Comparison of ENCODE assay signal across 21 cellular contexts in the genomic region with DNA sequence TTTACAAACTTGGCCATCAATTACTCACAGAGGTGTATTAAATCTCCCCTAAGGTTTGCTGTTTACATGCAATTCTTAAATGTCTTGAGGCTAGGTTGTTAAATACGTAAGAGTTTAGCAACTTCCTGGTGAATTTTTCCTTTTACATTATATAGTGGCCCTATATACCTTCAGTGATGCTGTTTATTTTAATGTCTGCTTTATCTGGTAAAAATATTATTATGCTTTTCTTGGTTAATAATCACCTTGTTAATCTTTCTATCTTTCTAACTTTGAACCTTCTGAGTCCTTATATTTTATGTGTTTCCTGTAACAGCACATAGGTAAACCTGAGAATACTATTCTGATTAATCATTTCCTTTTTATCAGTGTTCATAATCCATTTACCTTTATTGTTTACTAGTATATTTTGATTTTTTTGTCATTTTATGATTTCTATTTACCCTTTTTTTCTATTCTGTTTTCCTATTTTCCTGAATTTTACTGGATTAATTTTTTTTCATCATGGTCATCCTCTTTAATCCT. TPM values are rescaled to one million over a fixed set of nuclear protein-coding genes. Genes with fewer than 3 reads are reported as not detected.
DNase-seq lines count a peak whose midpoint lies in the region; ATAC-seq, FAIRE-seq and TF ChIP-seq lines count a peak whose summit lies in the region.
"Had no signal": no experiment of that assay in that cellular context is flagged by ENCODE, and none has a peak within 500 bp of the region (broad histone marks: within the 10 kb centered on the region; RNA-seq: fewer than 3 reads in every experiment).

No MANE protein-coding gene starts in this region.

- peaks cover 0 to 57% of the 10 kb centered on the region in 2 donors for H3K36me3 ChIP-seq in vagina

- H3K4me3 ChIP-seq in vagina, result no peak overlapping the region
- H3K4me3 ChIP-seq: BLaER1, Peyer's patch had no signal

- TF ChIP-seq CTCF in VCaP (conservative IDR thresholded peaks at IDR 0.05) (no peak), vagina (IDR thresholded peaks at IDR 0.05) (no peak)

- ATAC-seq in HG02763 (IDR thresholded peaks at IDR 0.05; ENCODE audit: unreplicated experiment), result no peak

- peak; percentile 71 for DNase-seq in HT-29 (ENCODE audit: low spot score)
- no peak for DNase-seq in frontal cortex (ENCODE audit: low spot score in 2 of 2)
- DNase-seq in NCI-H1417 (lab: John Stamatoyannopoulos, UW), result no peak
- no peak for DNase-seq in vagina (ENCODE audit: extremely low spot score in 2 of 2)
- DNase-seq: CD4-positive, CD25-positive, alpha-beta regulatory T cell; KG1; MM.1S; NCI-H1694 treated with DMSO at 0.1 percent for 48 hours; NCI-H2081; NCI-H2227 treated with DMSO at 0.1 percent for 48 hours; NCI-H526 treated with DMSO at 0.1 percent for 48 hours; Peyer's patch; SK-N-SH; SW 1271 had no signal

- H3K4me1 ChIP-seq in vagina, result no peaks in the 10 kb centered on the region
- H3K4me1 ChIP-seq: BLaER1, Peyer's patch had no signal

- FAIRE-seq in A204.1 (lab: Jason Lieb, UNC) (peak; percentile 14), frontal cortex (lab: Jason Lieb, UNC) (peak; percentile 63)
- FAIRE-seq: D721Med, H54, HTR-8/SVneo had no signal

- H3K27me3 ChIP-seq in vagina, result no peaks in the 10 kb centered on the region
- H3K27me3 ChIP-seq: BLaER1, Peyer's patch had no signal

- H3K27ac ChIP-seq in VCaP (peak overlapping the region; percentile 69), vagina (no peak overlapping the region)
- H3K27ac ChIP-seq: BLaER1 had no signal

- H3K9me3 ChIP-seq in vagina, result no peaks in the 10 kb centered on the region
- H3K9me3 ChIP-seq: BLaER1, Peyer's patch, SK-N-SH had no signal

- no peak for TF ChIP-seq POLR2A in vagina (IDR thresholded peaks at IDR 0.05)

- intact Hi-C loops in vagina (cut with DNase I), result no loop called here

RNA-seq across cellular contexts. Expression of a gene that starts 57.9 kb away (rescaled TPM):
- total RNA-seq in HT-29 (2014; rRNA removed; shearing (Covaris generic)), result 3.9 and 4.3 TPM in 2 replicates
- total RNA-seq in frontal cortex, result 3.7 TPM
- 14.5 TPM for total RNA-seq in vagina
